In the genomic region with DNA sequence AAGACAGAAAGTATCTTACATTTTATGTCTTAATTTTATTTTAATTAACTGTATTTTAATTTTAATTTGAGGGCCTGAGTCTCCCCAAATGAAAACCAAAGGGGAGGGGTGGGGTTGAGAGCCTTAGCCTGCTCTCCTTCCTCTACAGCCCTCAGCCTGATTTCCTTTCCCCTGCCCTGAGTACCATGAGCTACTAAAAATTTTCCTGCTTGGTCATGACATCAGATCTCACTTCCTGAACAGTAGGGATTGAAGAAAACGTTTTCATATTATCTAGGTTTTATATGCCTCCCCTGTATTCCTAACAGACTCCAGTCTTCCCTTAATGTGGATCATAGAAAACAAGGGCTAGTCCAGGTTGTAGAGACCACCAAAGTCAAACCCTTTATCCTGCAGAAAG, we compare ENCODE assay signal across 1 cellular context.
TF ChIP-seq lines count a peak whose summit lies in the region.

No MANE protein-coding gene starts in this region.

TF ChIP-seq in GM23338, 12 proteins besides CTCF, POLR2A, EP300 and RAD21 (continued from another document):
- TF ChIP-seq, protein P1, sequence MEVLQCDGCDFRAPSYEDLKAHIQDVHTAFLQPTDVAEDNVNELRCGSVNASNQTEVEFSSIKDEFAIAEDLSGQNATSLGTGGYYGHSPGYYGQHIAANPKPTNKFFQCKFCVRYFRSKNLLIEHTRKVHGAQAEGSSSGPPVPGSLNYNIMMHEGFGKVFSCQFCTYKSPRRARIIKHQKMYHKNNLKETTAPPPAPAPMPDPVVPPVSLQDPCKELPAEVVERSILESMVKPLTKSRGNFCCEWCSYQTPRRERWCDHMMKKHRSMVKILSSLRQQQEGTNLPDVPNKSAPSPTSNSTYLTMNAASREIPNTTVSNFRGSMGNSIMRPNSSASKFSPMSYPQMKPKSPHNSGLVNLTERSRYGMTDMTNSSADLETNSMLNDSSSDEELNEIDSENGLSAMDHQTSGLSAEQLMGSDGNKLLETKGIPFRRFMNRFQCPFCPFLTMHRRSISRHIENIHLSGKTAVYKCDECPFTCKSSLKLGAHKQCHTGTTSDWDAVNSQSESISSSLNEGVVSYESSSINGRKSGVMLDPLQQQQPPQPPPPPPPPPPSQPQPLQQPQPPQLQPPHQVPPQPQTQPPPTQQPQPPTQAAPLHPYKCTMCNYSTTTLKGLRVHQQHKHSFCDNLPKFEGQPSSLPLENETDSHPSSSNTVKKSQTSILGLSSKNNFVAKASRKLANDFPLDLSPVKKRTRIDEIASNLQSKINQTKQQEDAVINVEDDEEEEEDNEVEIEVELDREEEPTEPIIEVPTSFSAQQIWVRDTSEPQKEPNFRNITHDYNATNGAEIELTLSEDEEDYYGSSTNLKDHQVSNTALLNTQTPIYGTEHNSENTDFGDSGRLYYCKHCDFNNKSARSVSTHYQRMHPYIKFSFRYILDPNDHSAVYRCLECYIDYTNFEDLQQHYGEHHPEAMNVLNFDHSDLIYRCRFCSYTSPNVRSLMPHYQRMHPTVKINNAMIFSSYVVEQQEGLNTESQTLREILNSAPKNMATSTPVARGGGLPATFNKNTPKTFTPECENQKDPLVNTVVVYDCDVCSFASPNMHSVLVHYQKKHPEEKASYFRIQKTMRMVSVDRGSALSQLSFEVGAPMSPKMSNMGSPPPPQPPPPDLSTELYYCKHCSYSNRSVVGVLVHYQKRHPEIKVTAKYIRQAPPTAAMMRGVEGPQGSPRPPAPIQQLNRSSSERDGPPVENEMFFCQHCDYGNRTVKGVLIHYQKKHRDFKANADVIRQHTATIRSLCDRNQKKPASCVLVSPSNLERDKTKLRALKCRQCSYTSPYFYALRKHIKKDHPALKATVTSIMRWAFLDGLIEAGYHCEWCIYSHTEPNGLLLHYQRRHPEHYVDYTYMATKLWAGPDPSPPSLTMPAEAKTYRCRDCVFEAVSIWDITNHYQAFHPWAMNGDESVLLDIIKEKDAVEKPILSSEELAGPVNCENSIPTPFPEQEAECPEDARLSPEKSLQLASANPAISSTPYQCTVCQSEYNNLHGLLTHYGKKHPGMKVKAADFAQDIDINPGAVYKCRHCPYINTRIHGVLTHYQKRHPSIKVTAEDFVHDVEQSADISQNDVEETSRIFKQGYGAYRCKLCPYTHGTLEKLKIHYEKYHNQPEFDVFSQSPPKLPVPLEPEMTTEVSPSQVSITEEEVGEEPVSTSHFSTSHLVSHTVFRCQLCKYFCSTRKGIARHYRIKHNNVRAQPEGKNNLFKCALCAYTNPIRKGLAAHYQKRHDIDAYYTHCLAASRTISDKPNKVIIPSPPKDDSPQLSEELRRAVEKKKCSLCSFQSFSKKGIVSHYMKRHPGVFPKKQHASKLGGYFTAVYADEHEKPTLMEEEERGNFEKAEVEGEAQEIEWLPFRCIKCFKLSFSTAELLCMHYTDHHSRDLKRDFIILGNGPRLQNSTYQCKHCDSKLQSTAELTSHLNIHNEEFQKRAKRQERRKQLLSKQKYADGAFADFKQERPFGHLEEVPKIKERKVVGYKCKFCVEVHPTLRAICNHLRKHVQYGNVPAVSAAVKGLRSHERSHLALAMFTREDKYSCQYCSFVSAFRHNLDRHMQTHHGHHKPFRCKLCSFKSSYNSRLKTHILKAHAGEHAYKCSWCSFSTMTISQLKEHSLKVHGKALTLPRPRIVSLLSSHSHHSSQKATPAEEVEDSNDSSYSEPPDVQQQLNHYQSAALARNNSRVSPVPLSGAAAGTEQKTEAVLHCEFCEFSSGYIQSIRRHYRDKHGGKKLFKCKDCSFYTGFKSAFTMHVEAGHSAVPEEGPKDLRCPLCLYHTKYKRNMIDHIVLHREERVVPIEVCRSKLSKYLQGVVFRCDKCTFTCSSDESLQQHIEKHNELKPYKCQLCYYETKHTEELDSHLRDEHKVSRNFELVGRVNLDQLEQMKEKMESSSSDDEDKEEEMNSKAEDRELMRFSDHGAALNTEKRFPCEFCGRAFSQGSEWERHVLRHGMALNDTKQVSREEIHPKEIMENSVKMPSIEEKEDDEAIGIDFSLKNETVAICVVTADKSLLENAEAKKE (CRISPR knock-in tag; IDR thresholded peaks at IDR 0.05): no peak
- TF ChIP-seq, protein P2, sequence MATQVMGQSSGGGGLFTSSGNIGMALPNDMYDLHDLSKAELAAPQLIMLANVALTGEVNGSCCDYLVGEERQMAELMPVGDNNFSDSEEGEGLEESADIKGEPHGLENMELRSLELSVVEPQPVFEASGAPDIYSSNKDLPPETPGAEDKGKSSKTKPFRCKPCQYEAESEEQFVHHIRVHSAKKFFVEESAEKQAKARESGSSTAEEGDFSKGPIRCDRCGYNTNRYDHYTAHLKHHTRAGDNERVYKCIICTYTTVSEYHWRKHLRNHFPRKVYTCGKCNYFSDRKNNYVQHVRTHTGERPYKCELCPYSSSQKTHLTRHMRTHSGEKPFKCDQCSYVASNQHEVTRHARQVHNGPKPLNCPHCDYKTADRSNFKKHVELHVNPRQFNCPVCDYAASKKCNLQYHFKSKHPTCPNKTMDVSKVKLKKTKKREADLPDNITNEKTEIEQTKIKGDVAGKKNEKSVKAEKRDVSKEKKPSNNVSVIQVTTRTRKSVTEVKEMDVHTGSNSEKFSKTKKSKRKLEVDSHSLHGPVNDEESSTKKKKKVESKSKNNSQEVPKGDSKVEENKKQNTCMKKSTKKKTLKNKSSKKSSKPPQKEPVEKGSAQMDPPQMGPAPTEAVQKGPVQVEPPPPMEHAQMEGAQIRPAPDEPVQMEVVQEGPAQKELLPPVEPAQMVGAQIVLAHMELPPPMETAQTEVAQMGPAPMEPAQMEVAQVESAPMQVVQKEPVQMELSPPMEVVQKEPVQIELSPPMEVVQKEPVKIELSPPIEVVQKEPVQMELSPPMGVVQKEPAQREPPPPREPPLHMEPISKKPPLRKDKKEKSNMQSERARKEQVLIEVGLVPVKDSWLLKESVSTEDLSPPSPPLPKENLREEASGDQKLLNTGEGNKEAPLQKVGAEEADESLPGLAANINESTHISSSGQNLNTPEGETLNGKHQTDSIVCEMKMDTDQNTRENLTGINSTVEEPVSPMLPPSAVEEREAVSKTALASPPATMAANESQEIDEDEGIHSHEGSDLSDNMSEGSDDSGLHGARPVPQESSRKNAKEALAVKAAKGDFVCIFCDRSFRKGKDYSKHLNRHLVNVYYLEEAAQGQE (IDR thresholded peaks at IDR 0.05; ENCODE audit: unreplicated experiment): no peak
- no peak for TF ChIP-seq EZH2phosphoT487 (IDR thresholded peaks at IDR 0.05; ENCODE audit: unreplicated experiment)
- TF ChIP-seq CREB1 (CRISPR knock-in tag; IDR thresholded peaks at IDR 0.05; ENCODE audit: low read depth): no peak
- TF ChIP-seq JUNB (IDR thresholded peaks at IDR 0.05; ENCODE audit: unreplicated experiment): no peak
- no peak for TF ChIP-seq ZNF331 (CRISPR knock-in tag; IDR thresholded peaks at IDR 0.05; ENCODE audit: low read depth)
- TF ChIP-seq, protein P3, sequence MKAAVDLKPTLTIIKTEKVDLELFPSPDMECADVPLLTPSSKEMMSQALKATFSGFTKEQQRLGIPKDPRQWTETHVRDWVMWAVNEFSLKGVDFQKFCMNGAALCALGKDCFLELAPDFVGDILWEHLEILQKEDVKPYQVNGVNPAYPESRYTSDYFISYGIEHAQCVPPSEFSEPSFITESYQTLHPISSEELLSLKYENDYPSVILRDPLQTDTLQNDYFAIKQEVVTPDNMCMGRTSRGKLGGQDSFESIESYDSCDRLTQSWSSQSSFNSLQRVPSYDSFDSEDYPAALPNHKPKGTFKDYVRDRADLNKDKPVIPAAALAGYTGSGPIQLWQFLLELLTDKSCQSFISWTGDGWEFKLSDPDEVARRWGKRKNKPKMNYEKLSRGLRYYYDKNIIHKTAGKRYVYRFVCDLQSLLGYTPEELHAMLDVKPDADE (IDR thresholded peaks at IDR 0.05): no peak
TF ChIP-seq in GM23338: peak in this region for 0.
